In the genomic region with DNA sequence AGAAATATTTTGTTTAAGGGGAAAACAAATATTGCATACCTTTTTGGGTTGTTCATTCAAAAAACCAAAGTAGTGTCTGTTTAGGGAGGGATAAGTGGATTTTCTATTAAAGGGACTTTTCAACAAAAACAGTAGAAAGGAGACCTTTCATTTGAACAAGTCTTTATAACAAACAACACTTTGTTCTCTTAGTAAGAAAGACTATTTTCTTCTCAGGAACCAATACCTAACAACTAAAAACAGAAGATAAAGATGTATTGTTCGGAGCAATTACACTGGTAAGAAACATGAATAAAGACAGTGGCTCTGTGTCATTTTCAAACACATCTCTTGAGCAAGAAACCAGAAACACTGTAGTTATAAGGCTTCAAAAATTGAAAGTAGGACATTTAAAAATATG, we compare ENCODE assay signal across 15 cellular contexts.
DNase-seq lines count a peak whose midpoint lies in the region; ATAC-seq and TF ChIP-seq lines count a peak whose summit lies in the region.
"Had no signal": no experiment of that assay in that cellular context is flagged by ENCODE, and none has a peak within 500 bp of the region (broad histone marks: within the 10 kb centered on the region; RNA-seq: fewer than 3 reads in every experiment).

No MANE protein-coding gene starts in this region.

- peak; percentile 50 for DNase-seq in COLO829 (ENCODE audit: low spot score)
- DNase-seq in foreskin melanocyte, result peak; percentile 70
- no peak for DNase-seq in neural crest cell (ENCODE audit: low read depth, low spot score)
- peak; percentile 53 for DNase-seq in superior temporal gyrus (ENCODE audit: extremely low spot score)
- no peak for DNase-seq in NCI-H2081 (lab: John Stamatoyannopoulos, UW)
- DNase-seq: AML-193; CD4-positive, alpha-beta T cell; DMS153; DMS79; GDM1; HCEC 1CT had no signal

- H3K27me3 Mint-ChIP-seq in neural crest cell (ENCODE audit: low read depth), result no peaks in the 10 kb centered on the region
- H3K27me3 Mint-ChIP-seq: CD4-positive, alpha-beta T cell had no signal

- no peak for ATAC-seq in HG03460 (IDR thresholded peaks at IDR 0.05; ENCODE audit: unreplicated experiment)
- no peak for ATAC-seq in GM19463 (IDR thresholded peaks at IDR 0.05; ENCODE audit: unreplicated experiment)
- ATAC-seq: A549 had no signal

- H3K4me1 Mint-ChIP-seq in neural crest cell, result peaks cover 26% of the 10 kb centered on the region

- H3K4me3 Mint-ChIP-seq in neural crest cell, result peak overlapping the region; percentile 45
- H3K4me3 Mint-ChIP-seq: CD4-positive, alpha-beta T cell; GM23338 had no signal

- no peaks in the 10 kb centered on the region for H3K36me3 Mint-ChIP-seq in neural crest cell (ENCODE audit: low read depth)

- H3K9me3 Mint-ChIP-seq in neural crest cell, result no peaks in the 10 kb centered on the region

- H3K27ac Mint-ChIP-seq in neural crest cell (ENCODE audit: unreplicated experiment), result peak overlapping the region; percentile 3
- H3K27ac Mint-ChIP-seq: CD4-positive, alpha-beta T cell; GM23338 had no signal

- TF ChIP-seq CTCF in neural crest cell (conservative IDR thresholded peaks at IDR 0.05), result no peak

Comparison
In these comparisons a context has a peak if more than half of its experiments do, and no peak if none do; other contexts are left out.
1. DNase-seq: peak in COLO829 (single experiment), foreskin melanocyte (single experiment) and superior temporal gyrus (single experiment); none in neural crest cell (single experiment) and NCI-H2081 (0 of 2).